Comparison of ENCODE assay signal across 14 cellular contexts in the genomic region with DNA sequence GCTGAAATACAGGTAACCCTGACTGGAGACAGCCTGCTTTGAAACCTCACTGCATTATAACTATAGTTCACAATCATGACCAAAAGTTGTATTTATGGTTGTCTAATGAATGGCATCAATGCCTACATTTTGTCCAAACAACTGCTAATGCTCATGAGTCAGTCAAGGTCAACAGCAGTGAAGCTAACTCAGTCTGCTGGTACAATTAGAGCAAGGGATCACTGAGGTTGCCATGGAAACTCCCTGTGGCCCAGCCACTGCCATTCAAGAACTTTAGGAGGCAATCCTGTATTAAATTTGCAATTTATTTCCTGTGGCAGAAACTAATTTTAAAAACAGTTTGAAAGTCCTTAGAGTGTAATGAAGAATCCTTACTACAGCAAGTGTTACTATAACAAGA.
DNase-seq lines count a peak whose midpoint lies in the region; TF ChIP-seq lines count a peak whose summit lies in the region.
"Had no signal": no experiment of that assay in that cellular context is flagged by ENCODE, and none has a peak within 500 bp of the region (broad histone marks: within the 10 kb centered on the region; RNA-seq: fewer than 3 reads in every experiment).

No MANE protein-coding gene starts in this region.

- peaks cover 5 to 23% of the 10 kb centered on the region in 2 donors for H3K36me3 Mint-ChIP-seq in CD4-positive, alpha-beta memory T cell

- no peak overlapping the region for H2AFZ ChIP-seq in osteoblast (ENCODE audit: low read length)

- no peaks in the 10 kb centered on the region for H3K9me3 Mint-ChIP-seq in CD4-positive, alpha-beta memory T cell
- H3K9me3 Mint-ChIP-seq: activated B cell treated with CpG ODN at 0.5 μM for 24 hours; activated T-cell treated with anti-CD3 and anti-CD28 coated beads, Interleukin-2, amount 50 U/mL, for 72 hours had no signal

- no peak overlapping the region for H3K27ac Mint-ChIP-seq in CD4-positive, alpha-beta memory T cell
- H3K27ac Mint-ChIP-seq: activated B cell treated with CpG ODN at 0.5 μM for 24 hours; activated T-cell treated with anti-CD3 and anti-CD28 coated beads, Interleukin-2, amount 50 U/mL, for 72 hours had no signal

- CTCF ChIA-PET in CD4-positive, alpha-beta memory T cell (lab: Charles Lee; ENCODE audit: partially characterized antibody): no interaction called here

- no peaks in the 10 kb centered on the region for H3K4me1 ChIP-seq in osteoblast (ENCODE audit: insufficient read depth, low read length)
- H3K4me1 ChIP-seq in CD4-positive, alpha-beta memory T cell (ENCODE audit: insufficient read depth, low read length): no peaks in the 10 kb centered on the region
- H3K4me1 ChIP-seq: uterus had no signal

- no peaks in the 10 kb centered on the region for H3K4me1 Mint-ChIP-seq in CD4-positive, alpha-beta memory T cell
- H3K4me1 Mint-ChIP-seq: activated B cell treated with CpG ODN at 0.5 μM for 24 hours had no signal

- H3K36me3 ChIP-seq in osteoblast (ENCODE audit: insufficient read depth, low read length): no peaks in the 10 kb centered on the region
- H3K36me3 ChIP-seq in CD4-positive, alpha-beta memory T cell (ENCODE audit: insufficient read depth, low read length): no peaks in the 10 kb centered on the region
- H3K36me3 ChIP-seq: heart left ventricle had no signal

- H4K20me1 ChIP-seq in osteoblast (ENCODE audit: insufficient read depth, low read length): no peaks in the 10 kb centered on the region

- POLR2A ChIA-PET in CD4-positive, alpha-beta memory T cell (lab: Charles Lee; ENCODE audit: partially characterized antibody): no interaction called here

- H3K4me3 ChIP-seq in epithelial cell of esophagus (ENCODE audit: low read length): no peak overlapping the region
- no peak overlapping the region for H3K4me3 ChIP-seq in osteoblast (ENCODE audit: insufficient read depth, low read length)
- H3K4me3 ChIP-seq in CD4-positive, alpha-beta memory T cell (ENCODE audit: low read length in 2 of 2): no peak overlapping the region
- H3K4me3 ChIP-seq: heart left ventricle, uterus had no signal

- DNase-seq in NCI-H1417 (lab: John Stamatoyannopoulos, UW): peak in 2 of 3 experiments; percentile 43 to 76
- no peak for DNase-seq in NCI-H1417 treated with DMSO at 0.1 percent for 48 hours (lab: John Stamatoyannopoulos, UW)
- DNase-seq in NCI-H69 (lab: John Stamatoyannopoulos, UW): peak; percentile 93
- DNase-seq in epithelial cell of esophagus (ENCODE audit: low read depth): peak; percentile 16
- peak; percentile 18 for DNase-seq in osteoblast (ENCODE audit: insufficient read length, low spot score, missing footprints)
- no peak for DNase-seq in stimulated activated CD4-positive, alpha-beta T cell treated with anti-CD3 and anti-CD28 coated beads, Interleukin-1b, Interleukin-23, amount 100 ng/mL, for 48 hours
- no peak for DNase-seq in AG08395 (ENCODE audit: low spot score)
- DNase-seq in CD4-positive, alpha-beta memory T cell: no peak
- DNase-seq: activated B cell treated with CpG ODN at 0.5 μM for 24 hours; activated T-cell treated with anti-CD3 and anti-CD28 coated beads, Interleukin-2, amount 50 U/mL, for 72 hours; GF-D8; heart left ventricle; NCI-H1436 treated with DMSO at 0.1 percent for 48 hours; uterus had no signal

- H3K79me2 ChIP-seq in osteoblast (ENCODE audit: insufficient read depth, low read length): no peaks in the 10 kb centered on the region

- intact Hi-C loops in CD4-positive, alpha-beta memory T cell (cut with micrococcal nuclease): no loop called here

- no peak overlapping the region for H3K27ac ChIP-seq in osteoblast (ENCODE audit: low read depth, low read length)
- H3K27ac ChIP-seq in CD4-positive, alpha-beta memory T cell (ENCODE audit: low read depth, low read length): no peak overlapping the region
- H3K27ac ChIP-seq: heart left ventricle, uterus had no signal

- H3K4me3 Mint-ChIP-seq in CD4-positive, alpha-beta memory T cell: no peak overlapping the region
- H3K4me3 Mint-ChIP-seq: activated B cell treated with CpG ODN at 0.5 μM for 24 hours; activated T-cell treated with anti-CD3 and anti-CD28 coated beads, Interleukin-2, amount 50 U/mL, for 72 hours had no signal

- H3K27me3 Mint-ChIP-seq in CD4-positive, alpha-beta memory T cell: no peaks in the 10 kb centered on the region
- H3K27me3 Mint-ChIP-seq: activated B cell treated with CpG ODN at 0.5 μM for 24 hours had no signal

- no peak for TF ChIP-seq CTCF in epithelial cell of esophagus (IDR thresholded peaks at IDR 0.05; ENCODE audit: insufficient read depth, low read depth, low read length, missing control alignments)
- no peak for TF ChIP-seq CTCF in osteoblast (IDR thresholded peaks at IDR 0.05; ENCODE audit: extremely low read depth, low read depth, low read length)

- H3K4me2 ChIP-seq in osteoblast (ENCODE audit: insufficient read depth, low read length): no peak overlapping the region

- H3K9me3 ChIP-seq in osteoblast (ENCODE audit: low read depth, low read length): no peaks in the 10 kb centered on the region
- no peaks in the 10 kb centered on the region for H3K9me3 ChIP-seq in CD4-positive, alpha-beta memory T cell (ENCODE audit: control insufficient read depth in 1 of 2, low read length in 2 of 2)
- H3K9me3 ChIP-seq: heart left ventricle, uterus had no signal

- H3K27me3 ChIP-seq in osteoblast (ENCODE audit: insufficient read depth, low read length): no peaks in the 10 kb centered on the region
- no peaks in the 10 kb centered on the region for H3K27me3 ChIP-seq in CD4-positive, alpha-beta memory T cell (ENCODE audit: insufficient read depth, low read length)
- H3K27me3 ChIP-seq: heart left ventricle, uterus had no signal

Comparison
In these comparisons a context has a peak if more than half of its experiments do, and no peak if none do; other contexts are left out.
1. DNase-seq: peak in NCI-H1417 (2 of 3), NCI-H69 (single experiment), epithelial cell of esophagus (single experiment) and osteoblast (single experiment); none in NCI-H1417 treated with DMSO at 0.1 percent for 48 hours (single experiment), stimulated activated CD4-positive, alpha-beta T cell treated with anti-CD3 and anti-CD28 coated beads, Interleukin-1b, Interleukin-23, amount 100 ng/mL, for 48 hours (single experiment), AG08395 (single experiment) and CD4-positive, alpha-beta memory T cell (0 of 5).